Comparison of ENCODE assay signal across 16 cellular contexts in genomic region chr12:14928946-14929345, GRCh38. TPM values are rescaled to one million over a fixed set of nuclear protein-coding genes. Genes with fewer than 3 reads are reported as not detected.
DNase-seq lines count a peak whose midpoint lies in the region; ATAC-seq and TF ChIP-seq lines count a peak whose summit lies in the region.
"Had no signal": no experiment of that assay in that cellular context is flagged by ENCODE, and none has a peak within 500 bp of the region (broad histone marks: within the 10 kb centered on the region; RNA-seq: fewer than 3 reads in every experiment).

No MANE protein-coding gene starts in this region.

- DNase-seq in HT-29 (ENCODE audit: low spot score) (peak; percentile 95), prostate gland (ENCODE audit: low spot score) (peak; percentile 79), nephron progenitor cell (no peak), SK-N-DZ (ENCODE audit: low spot score) (no peak), mucosa of gallbladder (ENCODE audit: low spot score) (no peak)
- DNase-seq: amygdala; CD4-positive, CD25-positive, alpha-beta regulatory T cell; left ventricle myocardium superior had no signal

- H3K4me3 ChIP-seq in iPS-20b (ENCODE audit: low read length) (peak overlapping the region; percentile 29; the same call in 1 of the 2 replicates), prostate gland (no peak overlapping the region)
- H3K4me3 ChIP-seq: HAP-1, right atrium auricular region had no signal

- TF ChIP-seq CTCF in VCaP (conservative IDR thresholded peaks at IDR 0.05) (no peak), prostate gland (IDR thresholded peaks at IDR 0.05) (no peak), nephron progenitor cell (IDR thresholded peaks at IDR 0.05) (no peak)

- H3K36me3 Mint-ChIP-seq in nephron progenitor cell (ENCODE audit: low read depth) = no peaks in the 10 kb centered on the region

- H3K27ac ChIP-seq in VCaP (peak overlapping the region; percentile 87), iPS-20b (ENCODE audit: low read length) (no peak overlapping the region), prostate gland (peak overlapping the region in 1 of 2 donors; percentile 15)
- H3K27ac ChIP-seq: right atrium auricular region had no signal

- H3K4me3 Mint-ChIP-seq in nephron progenitor cell = no peak overlapping the region
- H3K4me3 Mint-ChIP-seq: CD4-positive, CD25-positive, alpha-beta regulatory T cell had no signal

- peaks cover 23% of the 10 kb centered on the region for H3K4me1 Mint-ChIP-seq in nephron progenitor cell

- no peak for ATAC-seq in HG02884 (IDR thresholded peaks at IDR 0.05; ENCODE audit: unreplicated experiment)
- ATAC-seq: left ventricle myocardium superior had no signal

- TF ChIP-seq POLR2A in prostate gland (IDR thresholded peaks at IDR 0.05) = no peak

- H3K9me3 Mint-ChIP-seq in nephron progenitor cell = no peaks in the 10 kb centered on the region
- H3K9me3 Mint-ChIP-seq: CD4-positive, CD25-positive, alpha-beta regulatory T cell had no signal

- H3K9me3 ChIP-seq in iPS-20b (ENCODE audit: insufficient read depth, low read depth, low read length) = no peaks in the 10 kb centered on the region
- no peaks in the 10 kb centered on the region for H3K9me3 ChIP-seq in prostate gland
- H3K9me3 ChIP-seq: HAP-1, right atrium auricular region had no signal

- no peak overlapping the region for H3K9ac ChIP-seq in iPS-20b (ENCODE audit: low read depth, low read length)

- H3K27me3 ChIP-seq in iPS-20b (ENCODE audit: insufficient read depth, low read length) (no peaks in the 10 kb centered on the region), prostate gland (replicated peaks; ENCODE audit: insufficient read depth) (no peaks in the 10 kb centered on the region)
- H3K27me3 ChIP-seq: right atrium auricular region had no signal

- H3K27me3 Mint-ChIP-seq in nephron progenitor cell (ENCODE audit: low read depth, poor library complexity) = peaks cover 3% of the 10 kb centered on the region
- H3K27me3 Mint-ChIP-seq: CD4-positive, CD25-positive, alpha-beta regulatory T cell had no signal

- intact Hi-C loops in prostate gland (cut with DNase I) = no loop called here

- H3K36me3 ChIP-seq in iPS-20b (ENCODE audit: insufficient read depth, low read depth, low read length) (no peaks in the 10 kb centered on the region), prostate gland (no peaks in the 10 kb centered on the region)
- H3K36me3 ChIP-seq: HAP-1, right atrium auricular region had no signal

- no peak overlapping the region for H3K27ac Mint-ChIP-seq in nephron progenitor cell

- peaks cover 8% of the 10 kb centered on the region for H3K4me1 ChIP-seq in iPS-20b (ENCODE audit: insufficient read depth, low read length)
- no peaks in the 10 kb centered on the region for H3K4me1 ChIP-seq in prostate gland (replicated peaks)
- H3K4me1 ChIP-seq: HAP-1, right atrium auricular region had no signal

- WGBS in prostate gland = 8% methylated on average over 3 of the region's 3 CpGs

RNA-seq across cellular contexts. Expression of gene ERP27, which starts 9.4 kb away (rescaled TPM):
- 0.28 and 0.37 TPM in 2 replicates for total RNA-seq in HT-29 (2014; rRNA removed; shearing (Covaris generic))
- total RNA-seq in prostate gland = 1 to 10 TPM in 1 of 2 donors, under 1 TPM in 1; 0.57 to 2.3 TPM
- not detected in 2 replicates for polyA plus RNA-seq in SK-N-DZ (2014; cell fraction: cytosol; rRNA removed)
- 0.07 TPM in 1 of 2 replicates, not detected in the other for polyA plus RNA-seq in SK-N-DZ (2014; cell fraction: nucleus; rRNA removed)
- total RNA-seq in mucosa of gallbladder = 0.49 TPM

RNA-seq across cellular contexts. Expression of gene ARHGDIB, which starts 32.5 kb away (rescaled TPM):
- 42.2 and 46.1 TPM in 2 replicates for total RNA-seq in HT-29 (2014; rRNA removed; shearing (Covaris generic))
- total RNA-seq in prostate gland (10 to 100 TPM; 40.2 to 65.9 TPM), mucosa of gallbladder (86.1 TPM)
- polyA plus RNA-seq in SK-N-DZ (2014; cell fraction: cytosol; rRNA removed) = 0.77 and 0.94 TPM in 2 replicates
- polyA plus RNA-seq in SK-N-DZ (2014; cell fraction: nucleus; rRNA removed) = 0.50 and 3.4 TPM in 2 replicates

RNA-seq across cellular contexts. Expression of gene MGP, which starts 43.3 kb away (rescaled TPM):
- 0.21 and 0.64 TPM in 2 replicates for total RNA-seq in HT-29 (2014; rRNA removed; shearing (Covaris generic))
- total RNA-seq in prostate gland (100 to 1,000 TPM; 233 to 388 TPM), mucosa of gallbladder (223 TPM)
- polyA plus RNA-seq in SK-N-DZ (2014; cell fraction: cytosol; rRNA removed) = not detected in 2 replicates
- not detected in 2 replicates for polyA plus RNA-seq in SK-N-DZ (2014; cell fraction: nucleus; rRNA removed)
- total RNA-seq: activated CD8-positive, alpha-beta memory T cell treated with anti-CD3 and anti-CD28 coated beads for 36 hours; T-helper 2 cell treated with Interferon-gamma antibody and Interleukin-4, amounts not matched to agents 100 ng/mL and 5 ng/mL, for 36 hours had no signal

RNA-seq across cellular contexts. Expression of gene PDE6H, which starts 43.9 kb away (rescaled TPM):
- total RNA-seq in HT-29 (2014; rRNA removed; shearing (Covaris generic)) = not detected in 2 replicates
- not detected for total RNA-seq in prostate gland
- polyA plus RNA-seq in SK-N-DZ (2014; cell fraction: cytosol; rRNA removed) = not detected in 2 replicates
- polyA plus RNA-seq in SK-N-DZ (2014; cell fraction: nucleus; rRNA removed) = not detected in 2 replicates
- total RNA-seq in mucosa of gallbladder = not detected
- total RNA-seq: activated CD8-positive, alpha-beta memory T cell treated with anti-CD3 and anti-CD28 coated beads for 36 hours; CD4-positive, CD25-positive, alpha-beta regulatory T cell; left ventricle myocardium superior; right atrium auricular region; T-helper 2 cell treated with Interferon-gamma antibody and Interleukin-4, amounts not matched to agents 100 ng/mL and 5 ng/mL, for 36 hours; urinary bladder had no signal
- polyA plus RNA-seq: CD4-positive, CD25-positive, alpha-beta regulatory T cell; urinary bladder had no signal

Comparison
In these comparisons a context has a peak if more than half of its experiments do, and no peak if none do; other contexts are left out.
1. DNase-seq: peak in HT-29 (single experiment) and prostate gland (single experiment); none in nephron progenitor cell (single experiment), SK-N-DZ (single experiment) and mucosa of gallbladder (single experiment).
2. RNA of gene MGP, which starts 43.3 kb away (total RNA-seq): 233 to 388 TPM in prostate gland and 223 TPM in mucosa of gallbladder (single experiment); 0.21 to 0.64 TPM in HT-29; every median in the first group is over 100 times any median in the second.